7 cellular contexts compared by ENCODE assay signal in the genomic region with DNA sequence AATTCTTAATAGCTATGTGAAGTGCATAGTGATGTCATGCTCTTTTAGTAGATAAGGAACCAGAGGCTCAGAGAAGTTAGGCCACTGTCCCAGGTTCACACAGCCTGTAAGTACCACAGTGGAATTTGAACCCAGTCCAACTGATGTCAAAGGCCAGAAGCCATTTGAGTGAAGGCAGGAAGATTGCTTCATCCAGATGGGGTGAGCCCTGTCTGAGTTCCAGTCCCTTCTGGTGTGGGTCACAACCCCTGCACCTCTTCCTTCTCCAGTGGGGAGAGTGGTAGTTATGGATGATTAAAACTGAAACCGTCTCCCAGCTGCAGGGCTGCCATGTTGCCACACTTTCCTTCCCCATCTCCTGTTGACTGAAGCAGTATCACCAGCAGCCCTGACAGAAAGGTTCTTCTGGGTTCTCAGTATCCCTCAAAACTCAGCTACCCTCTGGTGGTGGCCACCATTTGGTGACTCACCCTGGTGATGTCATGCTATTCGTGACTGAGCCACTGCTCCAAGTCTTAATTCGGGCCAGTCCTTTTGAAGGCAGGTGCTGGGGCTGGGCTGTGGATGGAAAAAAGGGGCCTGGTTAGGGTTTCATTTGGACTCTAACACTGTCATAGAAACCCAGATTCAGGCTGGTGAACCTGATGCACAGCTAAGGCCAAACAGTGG. TPM values are rescaled to one million over a fixed set of nuclear protein-coding genes. Genes with fewer than 3 reads are reported as not detected.
A peak's percentile ranks its signal among the peaks of the same experiment; 100 is the strongest.
DNase-seq lines count a peak whose midpoint lies in the region; ATAC-seq, FAIRE-seq and TF ChIP-seq lines count a peak whose summit lies in the region.

No MANE protein-coding gene starts in this region.

- no peaks in the 10 kb centered on the region for H3K79me2 ChIP-seq in endothelial cell of umbilical vein (ENCODE audit: control insufficient read depth, insufficient read depth, low read length)

- peak; percentile 69 for DNase-seq in HT1080 (ENCODE audit: low read depth)
- DNase-seq in activated CD4-positive, alpha-beta T cell treated with anti-CD3 and anti-CD28 coated beads for 48 hours: peak; percentile 84
- no peak for DNase-seq in endothelial cell of umbilical vein (ENCODE audit: low read depth, low spot score)
- no peak for DNase-seq in omental fat pad (ENCODE audit: low spot score)
- no peak for DNase-seq in kidney glomerular epithelial cell (lab: John Stamatoyannopoulos, UW)
- no peak for DNase-seq in DMS79 treated with DMSO at 0.1 percent for 48 hours (lab: John Stamatoyannopoulos, UW)
- no peak for DNase-seq in GM10266 (ENCODE audit: extremely low spot score)

- H3K27me3 ChIP-seq in endothelial cell of umbilical vein (ENCODE audit: control insufficient read depth in 2 of 2, insufficient read depth in 2 of 2, low read length in 2 of 2): no peaks in the 10 kb centered on the region

- no peaks in the 10 kb centered on the region for H3K9me1 ChIP-seq in endothelial cell of umbilical vein (replicated peaks; ENCODE audit: control insufficient read depth, extremely low read depth, insufficient read depth, low read length)

- no peaks in the 10 kb centered on the region for H3K9me3 ChIP-seq in endothelial cell of umbilical vein (replicated peaks; ENCODE audit: control insufficient read depth, insufficient read depth, low read length)

- H2AFZ ChIP-seq in endothelial cell of umbilical vein (ENCODE audit: low read depth, low read length): no peak overlapping the region

- no peak overlapping the region for H3K9ac ChIP-seq in endothelial cell of umbilical vein (replicated peaks; ENCODE audit: extremely low read depth, insufficient read depth, low read length)

- H3K27ac ChIP-seq in endothelial cell of umbilical vein (ENCODE audit: insufficient read depth, low read depth, low read length): no peak overlapping the region

- no TSS peak for BruUV-seq in endothelial cell of umbilical vein (replicated peaks; lab: Mats Ljungman, UMichigan)

- ATAC-seq in omental fat pad (ENCODE audit: low FRiP score): peak; percentile 22

- POLR2A ChIA-PET in endothelial cell of umbilical vein (lab: Charles Lee): no interaction called here

- H4K20me1 ChIP-seq in endothelial cell of umbilical vein (replicated peaks; ENCODE audit: control insufficient read depth, extremely low read depth, insufficient read depth, low read length): no peaks in the 10 kb centered on the region

- peaks cover 3% of the 10 kb centered on the region for H3K4me1 ChIP-seq in endothelial cell of umbilical vein (ENCODE audit: control insufficient read depth, extremely low read depth, insufficient read depth, low read length)

- H3K4me2 ChIP-seq in endothelial cell of umbilical vein (ENCODE audit: insufficient read depth, low read length): no peak overlapping the region

- FAIRE-seq in endothelial cell of umbilical vein (lab: Jason Lieb, UNC): no peak

- dilution Hi-C loops in endothelial cell of umbilical vein (cut with MboI; ENCODE audit: extremely low pct_ligation_motif_present, low sequenced_read_pairs): no loop called here

- no peaks in the 10 kb centered on the region for H3K36me3 ChIP-seq in endothelial cell of umbilical vein (ENCODE audit: control insufficient read depth in 2 of 2, extremely low read depth in 1 of 2, insufficient read depth in 2 of 2, low read length in 2 of 2)

- no peak for TF ChIP-seq CTCF in endothelial cell of umbilical vein (IDR thresholded peaks at IDR 0.05; ENCODE audit: extremely low read depth in 1 of 2, insufficient read depth in 1 of 2, low read depth in 1 of 2, low read length in 2 of 2)
- TF ChIP-seq CTCF in omental fat pad (IDR thresholded peaks at IDR 0.05): no peak
- TF ChIP-seq CTCF in GM10266 (IDR thresholded peaks at IDR 0.05; ENCODE audit: control insufficient read depth, insufficient read depth, low read depth, missing control alignments): no peak

- CTCF ChIA-PET in endothelial cell of umbilical vein (lab: Charles Lee): interaction anchor here (2.1 kb wide), 1 partner anchor 9 kb away, joined by 5 read pairs; no protein-coding TSS in a partner anchor

- TF ChIP-seq POLR2A in endothelial cell of umbilical vein (IDR thresholded peaks at IDR 0.05; ENCODE audit: low read depth, low read length): no peak

- no peak overlapping the region for H3K4me3 ChIP-seq in endothelial cell of umbilical vein (replicated peaks in 1 of 3; ENCODE audit: insufficient read depth in 1 of 3, low read depth in 1 of 3, low read length in 3 of 3)

- intact Hi-C loops in endothelial cell of umbilical vein (cut with micrococcal nuclease): no loop called here

RNA-seq across cellular contexts. Expression of gene C10orf95, which starts 1.5 kb away (rescaled TPM):
- total RNA-seq in HT1080 (2014; rRNA removed; shearing (Covaris generic)): 0.37 TPM in 1 of 2 replicates, not detected in the other
- 0.35 TPM in 1 of 2 replicates, not detected in the other for polyA plus RNA-seq in HT1080 (2015; cell fraction: cytosol; rRNA removed)
- not detected in 2 replicates for polyA plus RNA-seq in HT1080 (2015; cell fraction: nucleus; rRNA removed)
- total RNA-seq in endothelial cell of umbilical vein (not detected in 2 replicates), omental fat pad (under 1 TPM in 1 of 4 donors, not detected in 3; 0.84 TPM)
- polyA plus RNA-seq in endothelial cell of umbilical vein: 0.08 TPM in 1 of 2 replicates, not detected in the other
- 0.04 TPM in 1 of 2 replicates, not detected in the other for polyA plus RNA-seq in endothelial cell of umbilical vein (2011; cell fraction: cytosol; rRNA removed)
- polyA plus RNA-seq in endothelial cell of umbilical vein (2011; cell fraction: nucleus; rRNA removed): not detected in 2 replicates
- not detected in 2 replicates for polyA plus RNA-seq in endothelial cell of umbilical vein (2012)
- polyA minus RNA-seq in endothelial cell of umbilical vein: not detected in 2 replicates
- polyA minus RNA-seq in endothelial cell of umbilical vein (2011; cell fraction: cytosol; rRNA and poly(A)+ RNA removed): not detected
- polyA minus RNA-seq in endothelial cell of umbilical vein (2011; cell fraction: nucleus; rRNA and poly(A)+ RNA removed): not detected in 2 replicates

RNA-seq across cellular contexts. Expression of gene CUEDC2, which starts 20.4 kb away (rescaled TPM):
- 38.1 and 44.2 TPM in 2 replicates for total RNA-seq in HT1080 (2014; rRNA removed; shearing (Covaris generic))
- polyA plus RNA-seq in HT1080 (2015; cell fraction: cytosol; rRNA removed): 67.6 and 72.0 TPM in 2 replicates
- polyA plus RNA-seq in HT1080 (2015; cell fraction: nucleus; rRNA removed): 59.2 and 59.7 TPM in 2 replicates
- total RNA-seq in endothelial cell of umbilical vein: 61.5 and 62.6 TPM in 2 replicates
- polyA plus RNA-seq in endothelial cell of umbilical vein: 82.3 and 96.7 TPM in 2 replicates
- 79.5 and 108 TPM in 2 replicates for polyA plus RNA-seq in endothelial cell of umbilical vein (2011; cell fraction: cytosol; rRNA removed)
- polyA plus RNA-seq in endothelial cell of umbilical vein (2011; cell fraction: nucleus; rRNA removed): 119 and 127 TPM in 2 replicates
- polyA plus RNA-seq in endothelial cell of umbilical vein (2012): 56.6 and 83.3 TPM in 2 replicates
- 26.5 and 27.4 TPM in 2 replicates for polyA minus RNA-seq in endothelial cell of umbilical vein
- polyA minus RNA-seq in endothelial cell of umbilical vein (2011; cell fraction: cytosol; rRNA and poly(A)+ RNA removed): 32.0 TPM
- 7.5 and 12.2 TPM in 2 replicates for polyA minus RNA-seq in endothelial cell of umbilical vein (2011; cell fraction: nucleus; rRNA and poly(A)+ RNA removed)
- 10 to 100 TPM; 41.1 to 51.6 (median 47.2) TPM for total RNA-seq in omental fat pad

RNA-seq across cellular contexts. Expression of gene FBXL15, which starts 32.2 kb away (rescaled TPM):
- 11.8 and 17.6 TPM in 2 replicates for total RNA-seq in HT1080 (2014; rRNA removed; shearing (Covaris generic))
- 11.6 and 17.0 TPM in 2 replicates for polyA plus RNA-seq in HT1080 (2015; cell fraction: cytosol; rRNA removed)
- 12.5 and 17.3 TPM in 2 replicates for polyA plus RNA-seq in HT1080 (2015; cell fraction: nucleus; rRNA removed)
- total RNA-seq in endothelial cell of umbilical vein (9.9 and 10.7 TPM in 2 replicates), omental fat pad (10 to 100 TPM; 11.7 to 16.8 (median 15.0) TPM)
- polyA plus RNA-seq in endothelial cell of umbilical vein: 15.3 and 21.6 TPM in 2 replicates
- polyA plus RNA-seq in endothelial cell of umbilical vein (2011; cell fraction: cytosol; rRNA removed): 5.9 and 10.1 TPM in 2 replicates
- polyA plus RNA-seq in endothelial cell of umbilical vein (2011; cell fraction: nucleus; rRNA removed): 11.6 and 11.7 TPM in 2 replicates
- polyA plus RNA-seq in endothelial cell of umbilical vein (2012): 4.3 and 6.2 TPM in 2 replicates
- polyA minus RNA-seq in endothelial cell of umbilical vein: 1.4 and 2.0 TPM in 2 replicates
- 8.5 TPM for polyA minus RNA-seq in endothelial cell of umbilical vein (2011; cell fraction: cytosol; rRNA and poly(A)+ RNA removed)
- 1.5 and 1.8 TPM in 2 replicates for polyA minus RNA-seq in endothelial cell of umbilical vein (2011; cell fraction: nucleus; rRNA and poly(A)+ RNA removed)

RNA-seq across cellular contexts. Expression of gene PSD, which starts 34.2 kb away (rescaled TPM):
- total RNA-seq in HT1080 (2014; rRNA removed; shearing (Covaris generic)): 1.3 TPM in 1 of 2 replicates, not detected in the other
- 0.03 TPM in 1 of 2 replicates, not detected in the other for polyA plus RNA-seq in HT1080 (2015; cell fraction: cytosol; rRNA removed)
- 0.19 and 0.57 TPM in 2 replicates for polyA plus RNA-seq in HT1080 (2015; cell fraction: nucleus; rRNA removed)
- total RNA-seq in endothelial cell of umbilical vein (0.18 and 0.40 TPM in 2 replicates), omental fat pad (1 to 10 TPM in 2 of 4 donors, under 1 TPM in 1, not detected in 1; 0.44 to 1.6 (median 1.1) TPM)
- polyA plus RNA-seq in endothelial cell of umbilical vein: 0.08 and 0.10 TPM in 2 replicates
- polyA plus RNA-seq in endothelial cell of umbilical vein (2011; cell fraction: cytosol; rRNA removed): 0.07 TPM in 1 of 2 replicates, not detected in the other
- 0.24 and 0.29 TPM in 2 replicates for polyA plus RNA-seq in endothelial cell of umbilical vein (2011; cell fraction: nucleus; rRNA removed)
- polyA plus RNA-seq in endothelial cell of umbilical vein (2012): 0.86 and 2.6 TPM in 2 replicates
- polyA minus RNA-seq in endothelial cell of umbilical vein: not detected in 2 replicates
- not detected for polyA minus RNA-seq in endothelial cell of umbilical vein (2011; cell fraction: cytosol; rRNA and poly(A)+ RNA removed)
- 0.29 TPM in 1 of 2 replicates, not detected in the other for polyA minus RNA-seq in endothelial cell of umbilical vein (2011; cell fraction: nucleus; rRNA and poly(A)+ RNA removed)

RNA-seq across cellular contexts. Expression of gene ACTR1A, which starts 49.7 kb away (rescaled TPM):
- 111 and 124 TPM in 2 replicates for total RNA-seq in HT1080 (2014; rRNA removed; shearing (Covaris generic))
- 77.5 and 80.3 TPM in 2 replicates for polyA plus RNA-seq in HT1080 (2015; cell fraction: cytosol; rRNA removed)
- 89.7 and 98.0 TPM in 2 replicates for polyA plus RNA-seq in HT1080 (2015; cell fraction: nucleus; rRNA removed)
- total RNA-seq in endothelial cell of umbilical vein (151 and 155 TPM in 2 replicates), omental fat pad (100 to 1,000 TPM in 3 of 4 donors, 10 to 100 TPM in 1; 81.8 to 117 (median 113) TPM)
- polyA plus RNA-seq in endothelial cell of umbilical vein: 164 and 169 TPM in 2 replicates
- polyA plus RNA-seq in endothelial cell of umbilical vein (2011; cell fraction: cytosol; rRNA removed): 198 and 204 TPM in 2 replicates
- 146 and 172 TPM in 2 replicates for polyA plus RNA-seq in endothelial cell of umbilical vein (2011; cell fraction: nucleus; rRNA removed)
- 155 and 165 TPM in 2 replicates for polyA plus RNA-seq in endothelial cell of umbilical vein (2012)
- 272 and 299 TPM in 2 replicates for polyA minus RNA-seq in endothelial cell of umbilical vein
- 80.0 TPM for polyA minus RNA-seq in endothelial cell of umbilical vein (2011; cell fraction: cytosol; rRNA and poly(A)+ RNA removed)
- 86.0 and 88.9 TPM in 2 replicates for polyA minus RNA-seq in endothelial cell of umbilical vein (2011; cell fraction: nucleus; rRNA and poly(A)+ RNA removed)

Comparison
In these comparisons a context has a peak if more than half of its experiments do, and no peak if none do; other contexts are left out.
1. DNase-seq: peak in HT1080 (single experiment) and activated CD4-positive, alpha-beta T cell treated with anti-CD3 and anti-CD28 coated beads for 48 hours (single experiment); none in endothelial cell of umbilical vein (single experiment), omental fat pad (single experiment), kidney glomerular epithelial cell (single experiment), DMS79 treated with DMSO at 0.1 percent for 48 hours (single experiment) and GM10266 (single experiment).